In genomic region chr9:132942541-132943182, GRCh38 we compare ENCODE assay signal across 11 cellular contexts. TPM values are rescaled to one million over a fixed set of nuclear protein-coding genes. Genes with fewer than 3 reads are reported as not detected.
DNase-seq lines count a peak whose midpoint lies in the region; ATAC-seq and TF ChIP-seq lines count a peak whose summit lies in the region.
"Had no signal": no experiment of that assay in that cellular context is flagged by ENCODE, and none has a peak within 500 bp of the region (broad histone marks: within the 10 kb centered on the region; RNA-seq: fewer than 3 reads in every experiment).

No MANE protein-coding gene starts in this region.

- peak overlapping the region; percentile 73 for H3K4me3 ChIP-seq in cardiac muscle cell
- H3K4me3 ChIP-seq in PC-9 = peak overlapping the region; percentile 97; the same call in 1 of the 2 replicates
- peak overlapping the region; percentile 80 for H3K4me3 ChIP-seq in fibroblast of villous mesenchyme (ENCODE audit: low read depth, low read length)
- peak overlapping the region; percentile 30 to 88 for H3K4me3 ChIP-seq in stomach smooth muscle (ENCODE audit: low read length in 2 of 2)
- H3K4me3 ChIP-seq in mesendoderm (ENCODE audit: low read length) = no peak overlapping the region

- no peak overlapping the region for H2BK5ac ChIP-seq in mesendoderm (ENCODE audit: low read length)

- H3K79me1 ChIP-seq in mesendoderm (ENCODE audit: low read length) = peaks cover 22% of the 10 kb centered on the region

- WGBS in mesendoderm (ENCODE audit: extremely low coverage, insufficient coverage, low lambda C conversion rate) = no CpG with 5 or more reads among the region's 5 CpGs

- H3K4ac ChIP-seq in mesendoderm (ENCODE audit: low read depth, low read length) = no peak overlapping the region

- no peaks in the 10 kb centered on the region for H3K27me3 ChIP-seq in cardiac muscle cell
- no peaks in the 10 kb centered on the region for H3K27me3 ChIP-seq in PC-9 (ENCODE audit: insufficient read depth, low read depth)
- no peaks in the 10 kb centered on the region for H3K27me3 ChIP-seq in stomach smooth muscle (ENCODE audit: control insufficient read depth in 1 of 2, insufficient read depth in 2 of 2, low read length in 2 of 2)
- no peaks in the 10 kb centered on the region for H3K27me3 ChIP-seq in mesendoderm (ENCODE audit: insufficient read depth, low read length, poor library complexity)

- no peak overlapping the region for H2BK15ac ChIP-seq in mesendoderm (replicated peaks; ENCODE audit: low read depth)

- no peak overlapping the region for H4K5ac ChIP-seq in mesendoderm (ENCODE audit: low read length)

- ATAC-seq in left cardiac atrium (no peak), HG03520 (IDR thresholded peaks at IDR 0.05; ENCODE audit: unreplicated experiment) (no peak)
- ATAC-seq: stimulated activated naive CD8-positive, alpha-beta T cell treated with anti-CD3 and anti-CD28 coated beads, Interleukin-15, Interleukin-2, amounts not matched to agents 100 U/mL and 50 U/mL, for 24 hours had no signal

- in situ Hi-C loops in ACHN (cut with HindIII; ENCODE audit: low pct_ligation_motif_present, low pct_unique_long_range_greater_than_20kb, low sequenced_read_pairs) = no loop called here

- no peaks in the 10 kb centered on the region for H3K9me2 ChIP-seq in PC-9 (ENCODE audit: insufficient read depth)

- H2AK5ac ChIP-seq in mesendoderm (ENCODE audit: low read length) = no peak overlapping the region

- H2BK120ac ChIP-seq in mesendoderm (ENCODE audit: low read depth, low read length) = no peak overlapping the region

- no peak overlapping the region for H3K23ac ChIP-seq in mesendoderm (ENCODE audit: low read length)

- H3K56ac ChIP-seq in mesendoderm (ENCODE audit: low read length) = no peak overlapping the region

- intact Hi-C loops in left cardiac atrium (cut with DNase I) (no loop called here), PC-9 (cut with micrococcal nuclease; ENCODE audit: unreplicated experiment) (no loop called here)

- CTCF ChIA-PET in PC-9 (lab: Charles Lee) = interaction anchor here (0.5 to 0.7 kb wide), 2 partner anchors 35 to 1181 kb away, joined by 3 to 5 read pairs; no protein-coding TSS in a partner anchor

- no peak overlapping the region for H3K27ac ChIP-seq in cardiac muscle cell
- no peak overlapping the region for H3K27ac ChIP-seq in PC-9
- H3K27ac ChIP-seq in stomach smooth muscle (ENCODE audit: low read length) = no peak overlapping the region
- H3K27ac ChIP-seq in mesendoderm (ENCODE audit: low read depth, low read length) = no peak overlapping the region
- H3K27ac ChIP-seq: prostate gland had no signal

- POLR2A ChIA-PET in PC-9 (lab: Charles Lee; ENCODE audit: unreplicated experiment) = interaction anchor here (0.5 kb wide), 1 partner anchor 135 kb away, joined by 4 read pairs; no protein-coding TSS in a partner anchor

- TF ChIP-seq CTCF in cardiac muscle cell (IDR thresholded peaks at IDR 0.05; ENCODE audit: low read depth, low read length) (no peak), PC-9 (conservative IDR thresholded peaks at IDR 0.05) (no peak), fibroblast of villous mesenchyme (IDR thresholded peaks at IDR 0.05; ENCODE audit: insufficient read depth, low read depth, low read length) (no peak)

- H3K9ac ChIP-seq in stomach smooth muscle (ENCODE audit: low read length in 2 of 2) (peak overlapping the region in 1 of 2 donors; percentile 92), mesendoderm (ENCODE audit: low read length) (no peak overlapping the region)

- H3K18ac ChIP-seq in mesendoderm (ENCODE audit: low read length) = no peak overlapping the region

- H3K9me3 ChIP-seq in cardiac muscle cell (ENCODE audit: low read depth) = no peaks in the 10 kb centered on the region
- H3K9me3 ChIP-seq in PC-9 (ENCODE audit: insufficient read depth, low read depth) = no peaks in the 10 kb centered on the region
- H3K9me3 ChIP-seq in stomach smooth muscle (ENCODE audit: control insufficient read depth in 2 of 2, low read length in 2 of 2) = no peaks in the 10 kb centered on the region
- H3K9me3 ChIP-seq: prostate gland had no signal

- 0 out of 2 replicates have a peak, but pooled peaks cover 3% of the 10 kb centered on the region for H4K20me1 ChIP-seq in PC-9 (ENCODE audit: insufficient read depth)

- H3K4me1 ChIP-seq in cardiac muscle cell (ENCODE audit: low read depth) = peaks cover 35% of the 10 kb centered on the region
- peaks cover 35% of the 10 kb centered on the region for H3K4me1 ChIP-seq in PC-9 (replicated peaks; ENCODE audit: insufficient read depth)
- peaks cover 24% of the 10 kb centered on the region for H3K4me1 ChIP-seq in stomach smooth muscle (ENCODE audit: control insufficient read depth, insufficient read depth, low read length)
- peaks cover 11% of the 10 kb centered on the region for H3K4me1 ChIP-seq in mesendoderm (ENCODE audit: control insufficient read depth, low read depth, low read length)

- H3F3A ChIP-seq in PC-9 (ENCODE audit: insufficient read depth, low read depth) = peaks cover 10% of the 10 kb centered on the region

- H2AFZ ChIP-seq in PC-9 = no peak overlapping the region

- H3K79me2 ChIP-seq in PC-9 (ENCODE audit: low read depth) (peaks cover 65% of the 10 kb centered on the region), mesendoderm (ENCODE audit: control insufficient read depth, insufficient read depth, low read length) (peaks cover 35% of the 10 kb centered on the region)

- DNase-seq in cardiac muscle cell (ENCODE audit: low read depth in 1 of 2, low spot score in 1 of 2) = peak in 1 of 2 donors; percentile 20
- no peak for DNase-seq in left cardiac atrium
- DNase-seq in PC-9 = no peak
- peak; percentile 80 for DNase-seq in fibroblast of villous mesenchyme (ENCODE audit: low read depth)
- no peak for DNase-seq in ACHN
- no peak for DNase-seq in mesendoderm
- DNase-seq: COR-L47; stimulated activated naive CD8-positive, alpha-beta T cell treated with anti-CD3 and anti-CD28 coated beads, Interleukin-15, Interleukin-2, amounts not matched to agents 100 U/mL and 50 U/mL, for 24 hours had no signal

- no TSS peak for BruUV-seq in PC-9 (replicated peaks; lab: Mats Ljungman, UMichigan)

- H3K36me3 ChIP-seq in cardiac muscle cell (no peaks in the 10 kb centered on the region), PC-9 (ENCODE audit: low read depth) (no peaks in the 10 kb centered on the region), stomach smooth muscle (ENCODE audit: control insufficient read depth in 2 of 2, insufficient read depth in 2 of 2, low read length in 2 of 2) (no peaks in the 10 kb centered on the region), mesendoderm (ENCODE audit: control insufficient read depth, insufficient read depth, low read length) (no peaks in the 10 kb centered on the region)
- H3K36me3 ChIP-seq: prostate gland had no signal

- H4K8ac ChIP-seq in mesendoderm (ENCODE audit: low read depth, low read length) = no peak overlapping the region

- H3K4me2 ChIP-seq in PC-9 (peak overlapping the region; percentile 100), mesendoderm (ENCODE audit: low read length) (no peak overlapping the region)

RNA-seq across cellular contexts. Expression of gene TSC1, which starts 1.8 kb away (rescaled TPM):
- 28.5 and 52.3 TPM in 2 replicates for total RNA-seq in cardiac muscle cell
- polyA plus RNA-seq in cardiac muscle cell = 21.1 and 28.8 TPM in 2 replicates
- 10 to 100 TPM; 25.3 to 30.5 TPM for total RNA-seq in left cardiac atrium
- 51.2 and 61.0 TPM in 2 replicates for total RNA-seq in PC-9 (2021)
- total RNA-seq in fibroblast of villous mesenchyme = 51.9 and 65.2 TPM in 2 replicates
- polyA plus RNA-seq in mesendoderm (2013, experiment 1 of 2) = 21.1 TPM
- 19.8 TPM for polyA plus RNA-seq in mesendoderm (2013, experiment 2 of 2)

RNA-seq across cellular contexts. Expression of gene GFI1B, which starts 35.8 kb away (rescaled TPM):
- total RNA-seq in cardiac muscle cell = 0.06 and 0.07 TPM in 2 replicates
- not detected in 2 replicates for polyA plus RNA-seq in cardiac muscle cell
- under 1 TPM in 1 of 2 donors, not detected in 1; 0.12 TPM for total RNA-seq in left cardiac atrium
- total RNA-seq in PC-9 (2021) = not detected in 2 replicates
- total RNA-seq in fibroblast of villous mesenchyme = under 0.01 and 0.32 TPM in 2 replicates
- 0.66 TPM for polyA plus RNA-seq in mesendoderm (2013, experiment 1 of 2)
- polyA plus RNA-seq in mesendoderm (2013, experiment 2 of 2) = 0.69 TPM
